1 cellular context compared by ENCODE assay signal in the genomic region with DNA sequence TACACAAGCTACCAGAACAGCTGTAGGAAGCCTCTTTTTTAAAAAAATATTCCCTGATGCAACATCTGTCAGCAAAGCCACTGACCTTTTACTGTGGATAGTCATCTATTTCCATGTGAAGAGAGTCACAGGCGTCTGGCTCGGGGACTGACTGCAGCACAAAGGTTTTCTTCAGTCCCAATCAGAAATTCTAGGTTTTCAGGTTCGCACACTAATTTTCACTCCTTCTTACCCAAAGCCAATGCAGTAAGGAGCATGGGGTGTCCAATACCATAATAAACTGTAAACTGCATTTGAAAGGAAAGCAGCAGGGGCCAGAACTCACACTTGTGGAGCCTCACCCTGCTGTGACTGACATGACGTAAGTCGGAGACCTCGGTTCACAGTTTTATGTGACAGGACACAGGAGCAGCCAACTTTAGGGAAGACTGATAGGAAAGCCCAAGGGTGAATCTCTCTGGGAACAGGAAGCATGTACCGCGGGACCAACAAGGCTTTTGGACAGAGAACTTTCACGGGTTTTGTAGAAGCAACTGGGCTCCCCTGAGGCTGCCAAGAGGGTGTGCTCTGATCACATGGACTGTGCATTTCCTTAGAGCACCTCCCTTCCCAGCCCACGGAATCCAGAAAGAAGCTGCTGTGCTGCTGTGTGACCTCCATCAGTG.
TF ChIP-seq lines count a peak whose summit lies in the region.

No MANE protein-coding gene starts in this region.

TF ChIP-seq in A549, 52 proteins besides CTCF, POLR2A, EP300 and RAD21 (continued from another document):
- TF ChIP-seq, protein P1, sequence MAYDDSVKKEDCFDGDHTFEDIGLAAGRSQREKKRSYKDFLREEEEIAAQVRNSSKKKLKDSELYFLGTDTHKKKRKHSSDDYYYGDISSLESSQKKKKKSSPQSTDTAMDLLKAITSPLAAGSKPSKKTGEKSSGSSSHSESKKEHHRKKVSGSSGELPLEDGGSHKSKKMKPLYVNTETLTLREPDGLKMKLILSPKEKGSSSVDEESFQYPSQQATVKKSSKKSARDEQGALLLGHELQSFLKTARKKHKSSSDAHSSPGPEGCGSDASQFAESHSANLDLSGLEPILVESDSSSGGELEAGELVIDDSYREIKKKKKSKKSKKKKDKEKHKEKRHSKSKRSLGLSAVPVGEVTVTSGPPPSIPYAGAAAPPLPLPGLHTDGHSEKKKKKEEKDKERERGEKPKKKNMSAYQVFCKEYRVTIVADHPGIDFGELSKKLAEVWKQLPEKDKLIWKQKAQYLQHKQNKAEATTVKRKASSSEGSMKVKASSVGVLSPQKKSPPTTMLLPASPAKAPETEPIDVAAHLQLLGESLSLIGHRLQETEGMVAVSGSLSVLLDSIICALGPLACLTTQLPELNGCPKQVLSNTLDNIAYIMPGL (CRISPR knock-in tag; IDR thresholded peaks at IDR 0.05; ENCODE audit: borderline replicate concordance): no peak
